Comparison of ENCODE assay signal across 29 cellular contexts in the genomic region with DNA sequence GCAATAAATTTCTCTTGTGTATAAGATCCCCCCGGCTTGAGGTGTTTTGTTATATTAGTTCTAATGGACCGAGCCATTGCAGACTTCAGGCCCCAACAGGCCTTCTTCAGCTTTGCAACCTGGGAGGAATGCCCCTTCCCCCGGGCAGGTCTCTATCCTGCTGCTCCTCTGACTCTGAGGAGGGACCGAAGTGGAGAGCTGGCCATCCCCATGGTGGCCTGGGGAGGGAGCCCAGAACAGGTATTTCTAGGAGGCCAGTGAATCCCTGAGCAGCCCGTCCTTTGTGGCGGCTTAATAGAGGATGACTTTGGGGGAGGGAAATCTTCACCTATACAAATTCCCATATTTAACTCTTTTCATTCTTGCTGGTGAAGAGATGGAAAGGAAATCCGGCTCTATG.
"Had no signal": no experiment of that assay in that cellular context is flagged by ENCODE, and none has a peak within 500 bp of the region (broad histone marks: within the 10 kb centered on the region; RNA-seq: fewer than 3 reads in every experiment).

No MANE protein-coding gene starts in this region.

- H3K9me3 Mint-ChIP-seq: activated CD4-positive, alpha-beta T cell treated with anti-CD3 and anti-CD28 coated beads, Interleukin-2, amount 10 ng/mL, durations not matched to agents 24 days and 14 days; activated naive CD4-positive, alpha-beta T cell treated with anti-CD3 and anti-CD28 coated beads, Interleukin-2, amount 50 U/mL, for 24 hours; activated naive CD8-positive, alpha-beta T cell treated with anti-CD3 and anti-CD28 coated beads for 36 hours had no signal

- H3K27ac ChIP-seq: adrenal gland, body of pancreas, colonic mucosa had no signal

- H3K4me3 Mint-ChIP-seq: activated CD4-positive, alpha-beta memory T cell treated with anti-CD3 and anti-CD28 coated beads for 36 hours; activated CD4-positive, alpha-beta T cell treated with anti-CD3 and anti-CD28 coated beads for 36 hours; activated CD4-positive, alpha-beta T cell treated with anti-CD3 and anti-CD28 coated beads, Interleukin-2, amount 10 ng/mL, durations not matched to agents 24 days and 14 days; activated CD8-positive, alpha-beta memory T cell treated with anti-CD3 and anti-CD28 coated beads, Interleukin-2, amount 10 ng/mL, durations not matched to agents 7 days and 5 days; activated CD8-positive, alpha-beta T cell treated with anti-CD3 and anti-CD28 coated beads, Interleukin-2, amount 10 ng/mL, durations not matched to agents 7 days and 5 days; activated naive CD4-positive, alpha-beta T cell treated with anti-CD3 and anti-CD28 coated beads for 36 hours; activated naive CD4-positive, alpha-beta T cell treated with anti-CD3 and anti-CD28 coated beads, Interleukin-2, amount 50 U/mL, for 24 hours; activated naive CD8-positive, alpha-beta T cell treated with anti-CD3 and anti-CD28 coated beads for 36 hours; activated naive CD8-positive, alpha-beta T cell treated with anti-CD3 and anti-CD28 coated beads, Interleukin-2, amount 50 U/mL, for 24 hours; activated T-helper 1 cell treated with anti-CD3 and anti-CD28 coated beads, Interleukin-12 subunit alpha, Interleukin-12 subunit beta, Interleukin-2, Interleukin-4 antibody, amounts not matched to agents 30 ng/mL and 10 ng/mL and 1 ng/mL, durations not matched to agents 14 hours and 24 hours and 36 hours had no signal

- H3K36me3 ChIP-seq: adrenal gland, colonic mucosa had no signal

- H3K4me3 ChIP-seq: adrenal gland, body of pancreas, colonic mucosa had no signal

- H3K4me1 Mint-ChIP-seq: activated CD4-positive, alpha-beta T cell treated with anti-CD3 and anti-CD28 coated beads for 36 hours; activated CD4-positive, alpha-beta T cell treated with anti-CD3 and anti-CD28 coated beads, Interleukin-2, amount 10 ng/mL, durations not matched to agents 24 days and 14 days; activated CD8-positive, alpha-beta memory T cell treated with anti-CD3 and anti-CD28 coated beads, Interleukin-2, amount 10 ng/mL, durations not matched to agents 7 days and 5 days; activated naive CD4-positive, alpha-beta T cell treated with anti-CD3 and anti-CD28 coated beads, Interleukin-2, amount 50 U/mL, for 24 hours; activated naive CD8-positive, alpha-beta T cell treated with anti-CD3 and anti-CD28 coated beads for 36 hours; activated naive CD8-positive, alpha-beta T cell treated with anti-CD3 and anti-CD28 coated beads, Interleukin-2, amount 50 U/mL, for 24 hours had no signal

- H3K4me1 ChIP-seq: adrenal gland, body of pancreas, colonic mucosa had no signal

- ATAC-seq: activated CD4-positive, alpha-beta T cell treated with anti-CD3 and anti-CD28 coated beads for 36 hours; activated CD8-positive, alpha-beta memory T cell treated with anti-CD3 and anti-CD28 coated beads, Interleukin-2, amount 10 ng/mL, durations not matched to agents 7 days and 5 days; activated CD8-positive, alpha-beta T cell treated with anti-CD3 and anti-CD28 coated beads, Interleukin-2, amount 10 ng/mL, durations not matched to agents 7 days and 5 days; activated naive CD8-positive, alpha-beta T cell treated with anti-CD3 and anti-CD28 coated beads, Interleukin-2, amount 50 U/mL, for 24 hours; body of pancreas; esophagus mucosa had no signal

- H3K36me3 Mint-ChIP-seq: activated CD4-positive, alpha-beta memory T cell treated with anti-CD3 and anti-CD28 coated beads for 36 hours; activated CD8-positive, alpha-beta memory T cell treated with anti-CD3 and anti-CD28 coated beads, Interleukin-2, amount 10 ng/mL, durations not matched to agents 7 days and 5 days; activated naive CD4-positive, alpha-beta T cell treated with anti-CD3 and anti-CD28 coated beads, Interleukin-2, amount 50 U/mL, for 24 hours; activated naive CD8-positive, alpha-beta T cell treated with anti-CD3 and anti-CD28 coated beads for 36 hours had no signal

- DNase-seq: activated CD4-positive, alpha-beta memory T cell treated with anti-CD3 and anti-CD28 coated beads for 36 hours; activated CD4-positive, alpha-beta T cell treated with anti-CD3 and anti-CD28 coated beads for 36 hours; activated CD4-positive, CD25-positive, alpha-beta regulatory T cell; activated CD4-positive, CD25-positive, alpha-beta regulatory T cell treated with anti-CD3 and anti-CD28 coated beads, Interleukin-2, amount 50 U/mL, for 72 hours; activated CD8-positive, alpha-beta memory T cell treated with anti-CD3 and anti-CD28 coated beads, Interleukin-2, amount 10 ng/mL, durations not matched to agents 7 days and 5 days; activated CD8-positive, alpha-beta memory T cell treated with anti-CD3 and anti-CD28 coated beads, Interleukin-2, amount 50 U/mL, for 4 hours; activated CD8-positive, alpha-beta T cell treated with anti-CD3 and anti-CD28 coated beads, Interleukin-2, amount 10 ng/mL, durations not matched to agents 7 days and 5 days; activated effector memory CD4-positive, alpha-beta T cell treated with anti-CD3 and anti-CD28 coated beads, Interleukin-2, amount 50 U/mL, for 16 hours; activated naive CD4-positive, alpha-beta T cell treated with anti-CD3 and anti-CD28 coated beads for 36 hours; activated naive CD8-positive, alpha-beta T cell treated with anti-CD3 and anti-CD28 coated beads for 36 hours; activated naive CD8-positive, alpha-beta T cell treated with anti-CD3 and anti-CD28 coated beads, Interleukin-2, amount 50 U/mL, for 24 hours; activated T-cell treated with anti-CD3 and anti-CD28 coated beads, Interleukin-2, amount 50 U/mL, for 1 hour; activated T-cell treated with anti-CD3 and anti-CD28 coated beads, Interleukin-2, amount 50 U/mL, for 48 hours; adrenal gland; amygdala; aorta; body of pancreas; caudate nucleus; cerebellar nuclear complex; colonic mucosa; effector CD8-positive, alpha-beta T cell; foreskin fibroblast; head of caudate nucleus; T-helper 2 cell had no signal

- H3K27me3 Mint-ChIP-seq: activated CD4-positive, alpha-beta memory T cell treated with anti-CD3 and anti-CD28 coated beads for 36 hours; activated CD4-positive, alpha-beta T cell treated with anti-CD3 and anti-CD28 coated beads for 36 hours; activated CD4-positive, alpha-beta T cell treated with anti-CD3 and anti-CD28 coated beads, Interleukin-2, amount 10 ng/mL, durations not matched to agents 24 days and 14 days; activated CD8-positive, alpha-beta memory T cell treated with anti-CD3 and anti-CD28 coated beads, Interleukin-2, amount 10 ng/mL, durations not matched to agents 7 days and 5 days; activated naive CD4-positive, alpha-beta T cell treated with anti-CD3 and anti-CD28 coated beads, Interleukin-2, amount 50 U/mL, for 24 hours; activated naive CD8-positive, alpha-beta T cell treated with anti-CD3 and anti-CD28 coated beads for 36 hours; activated naive CD8-positive, alpha-beta T cell treated with anti-CD3 and anti-CD28 coated beads, Interleukin-2, amount 50 U/mL, for 24 hours had no signal

- H3K9me3 ChIP-seq: adrenal gland, body of pancreas, colonic mucosa had no signal

- H3K27me3 ChIP-seq: adrenal gland, body of pancreas, colonic mucosa had no signal

- H3K27ac Mint-ChIP-seq: activated CD4-positive, alpha-beta memory T cell treated with anti-CD3 and anti-CD28 coated beads for 36 hours; activated CD4-positive, alpha-beta T cell treated with anti-CD3 and anti-CD28 coated beads for 36 hours; activated CD4-positive, alpha-beta T cell treated with anti-CD3 and anti-CD28 coated beads, Interleukin-2, amount 10 ng/mL, durations not matched to agents 24 days and 14 days; activated CD8-positive, alpha-beta memory T cell treated with anti-CD3 and anti-CD28 coated beads, Interleukin-2, amount 10 ng/mL, durations not matched to agents 7 days and 5 days; activated CD8-positive, alpha-beta T cell treated with anti-CD3 and anti-CD28 coated beads, Interleukin-2, amount 10 ng/mL, durations not matched to agents 7 days and 5 days; activated naive CD4-positive, alpha-beta T cell treated with anti-CD3 and anti-CD28 coated beads for 36 hours; activated naive CD4-positive, alpha-beta T cell treated with anti-CD3 and anti-CD28 coated beads, Interleukin-2, amount 50 U/mL, for 24 hours; activated naive CD8-positive, alpha-beta T cell treated with anti-CD3 and anti-CD28 coated beads for 36 hours; activated naive CD8-positive, alpha-beta T cell treated with anti-CD3 and anti-CD28 coated beads, Interleukin-2, amount 50 U/mL, for 24 hours; activated T-helper 1 cell treated with anti-CD3 and anti-CD28 coated beads, Interleukin-12 subunit alpha, Interleukin-12 subunit beta, Interleukin-2, Interleukin-4 antibody, amounts not matched to agents 30 ng/mL and 10 ng/mL and 1 ng/mL, durations not matched to agents 14 hours and 24 hours and 36 hours; activated T-helper 2 cell treated with anti-CD3 and anti-CD28 coated beads, Interferon-gamma antibody, Interleukin-2, Interleukin-4, amounts not matched to agents 10 μg/mL and 5 μg/mL and 100 μg/mL, durations not matched to agents 14 hours and 24 hours and 36 hours had no signal
